1 cellular context compared by ENCODE assay signal in genomic region chr7:64854969-64855368, GRCh38.
TF ChIP-seq lines count a peak whose summit lies in the region.

No MANE protein-coding gene starts in this region.

TF ChIP-seq in K562, 482 proteins besides CTCF, POLR2A, EP300 and RAD21 (continues in another document):
- TF ChIP-seq RERE (CRISPR knock-in tag; IDR thresholded peaks at IDR 0.05; ENCODE audit: borderline replicate concordance) (no peak), HDAC2 (IDR thresholded peaks at IDR 0.05) (no peak), ARID1B (IDR thresholded peaks at IDR 0.05) (peak; percentile 62; the same call in 1 of the 2 replicates), STAG1 (CRISPR knock-in tag; IDR thresholded peaks at IDR 0.05; ENCODE audit: borderline replicate concordance) (no peak), CC2D1A (IDR thresholded peaks at IDR 0.05) (no peak), AFF4 (CRISPR knock-in tag; IDR thresholded peaks at IDR 0.05) (no peak), MBD1 (CRISPR knock-in tag; IDR thresholded peaks at IDR 0.05) (no peak), TRIM24 (IDR thresholded peaks at IDR 0.05) (peak in 1 of 2 experiments; percentile 17; a peak in 1 of 4 replicates), HMG20A (CRISPR knock-in tag; conservative IDR thresholded peaks at IDR 0.05) (no peak), PHB (CRISPR knock-in tag; IDR thresholded peaks at IDR 0.05) (no peak), MIER1 (IDR thresholded peaks at IDR 0.05; ENCODE audit: low read depth) (no peak), STAT5A (IDR thresholded peaks at IDR 0.05; ENCODE audit: borderline replicate concordance, low read length) (peak; percentile 60), CREB1 (IDR thresholded peaks at IDR 0.05) (no peak), CREB1 (CRISPR knock-in tag; IDR thresholded peaks at IDR 0.05) (no peak), MTA1 (IDR thresholded peaks at IDR 0.05; ENCODE audit: borderline replicate concordance) (no peak), HDAC1 (IDR thresholded peaks at IDR 0.05) (no peak), ZNF140 (CRISPR knock-in tag; IDR thresholded peaks at IDR 0.05) (no peak), ETV1 (tag; conservative IDR thresholded peaks at IDR 0.05; ENCODE audit: low read depth) (no peak), FOXK2 (conservative IDR thresholded peaks at IDR 0.05 in 1 of 2, IDR thresholded peaks at IDR 0.05 in 1 of 2; ENCODE audit: low read depth in 2 of 2) (no peak; a peak in 1 of 4 replicates), HES1 (IDR thresholded peaks at IDR 0.05; ENCODE audit: low read depth) (no peak), DPF2 (IDR thresholded peaks at IDR 0.05) (0 out of 2 replicates have a peak, but pooled peaks have one; percentile 17), TAL1 (IDR thresholded peaks at IDR 0.05) (no peak; the same call in 1 of the 2 replicates), HMG20B (CRISPR knock-in tag; IDR thresholded peaks at IDR 0.05) (no peak), XRCC3 (IDR thresholded peaks at IDR 0.05) (no peak), EZH2 (IDR thresholded peaks at IDR 0.05; ENCODE audit: borderline replicate concordance, low read depth, low read length) (no peak), SIN3A (IDR thresholded peaks at IDR 0.05; ENCODE audit: borderline replicate concordance in 2 of 2, control insufficient read depth in 1 of 2, low read depth in 2 of 2, low read length in 2 of 2) (no peak), ARHGAP35 (IDR thresholded peaks at IDR 0.05; ENCODE audit: partially characterized antibody) (no peak), ZNF41 (CRISPR knock-in tag; conservative IDR thresholded peaks at IDR 0.05) (no peak), ZNF146 (CRISPR knock-in tag; IDR thresholded peaks at IDR 0.05; ENCODE audit: unreplicated experiment) (no peak), HMGN3 (IDR thresholded peaks at IDR 0.05; ENCODE audit: borderline replicate concordance, extremely low read depth, insufficient read length, low read depth, low read length) (no peak), CTCFL (IDR thresholded peaks at IDR 0.05; ENCODE audit: borderline replicate concordance, insufficient read depth, low read depth, low read length, poor library complexity, severe bottlenecking) (no peak), STAT5B (CRISPR knock-in tag; IDR thresholded peaks at IDR 0.05) (no peak), ZNF780A (CRISPR knock-in tag; IDR thresholded peaks at IDR 0.05) (no peak), MCM5 (IDR thresholded peaks at IDR 0.05; ENCODE audit: low read depth) (no peak), SMARCA4 (IDR thresholded peaks at IDR 0.05) (peak; percentile 31; the same call in 1 of the 2 replicates), ZNF239 (CRISPR knock-in tag; IDR thresholded peaks at IDR 0.05) (no peak), DLX4 (CRISPR knock-in tag; IDR thresholded peaks at IDR 0.05) (no peak), NBN (IDR thresholded peaks at IDR 0.05; ENCODE audit: low read depth) (no peak), NFE2 (IDR thresholded peaks at IDR 0.05; ENCODE audit: low read depth) (peak; percentile 5; the same call in 1 of the 2 replicates), NRF1 (conservative IDR thresholded peaks at IDR 0.05 in 1 of 2, IDR thresholded peaks at IDR 0.05 in 1 of 2) (no peak), CEBPG (CRISPR knock-in tag; IDR thresholded peaks at IDR 0.05) (no peak), CEBPG (tag; conservative IDR thresholded peaks at IDR 0.05 in 1 of 2, IDR thresholded peaks at IDR 0.05 in 1 of 2) (no peak), NELFE (IDR thresholded peaks at IDR 0.05; ENCODE audit: insufficient read depth, insufficient read length) (no peak), SMARCE1 (IDR thresholded peaks at IDR 0.05) (no peak), SREBF1 (IDR thresholded peaks at IDR 0.05; ENCODE audit: borderline replicate concordance, low read depth, low read length) (no peak), ZNF655 (CRISPR knock-in tag; IDR thresholded peaks at IDR 0.05) (no peak), RBM39 (optimal IDR thresholded peaks at IDR 0.05; ENCODE audit: low read depth, low read length) (no peak), ARID4B (CRISPR knock-in tag; IDR thresholded peaks at IDR 0.05) (no peak), TEAD4 (IDR thresholded peaks at IDR 0.05; ENCODE audit: low read length) (peak; percentile 24; the same call in 1 of the 2 replicates), TEAD4 (CRISPR knock-in tag; IDR thresholded peaks at IDR 0.05; ENCODE audit: borderline replicate concordance) (no peak)
